In the genomic region with DNA sequence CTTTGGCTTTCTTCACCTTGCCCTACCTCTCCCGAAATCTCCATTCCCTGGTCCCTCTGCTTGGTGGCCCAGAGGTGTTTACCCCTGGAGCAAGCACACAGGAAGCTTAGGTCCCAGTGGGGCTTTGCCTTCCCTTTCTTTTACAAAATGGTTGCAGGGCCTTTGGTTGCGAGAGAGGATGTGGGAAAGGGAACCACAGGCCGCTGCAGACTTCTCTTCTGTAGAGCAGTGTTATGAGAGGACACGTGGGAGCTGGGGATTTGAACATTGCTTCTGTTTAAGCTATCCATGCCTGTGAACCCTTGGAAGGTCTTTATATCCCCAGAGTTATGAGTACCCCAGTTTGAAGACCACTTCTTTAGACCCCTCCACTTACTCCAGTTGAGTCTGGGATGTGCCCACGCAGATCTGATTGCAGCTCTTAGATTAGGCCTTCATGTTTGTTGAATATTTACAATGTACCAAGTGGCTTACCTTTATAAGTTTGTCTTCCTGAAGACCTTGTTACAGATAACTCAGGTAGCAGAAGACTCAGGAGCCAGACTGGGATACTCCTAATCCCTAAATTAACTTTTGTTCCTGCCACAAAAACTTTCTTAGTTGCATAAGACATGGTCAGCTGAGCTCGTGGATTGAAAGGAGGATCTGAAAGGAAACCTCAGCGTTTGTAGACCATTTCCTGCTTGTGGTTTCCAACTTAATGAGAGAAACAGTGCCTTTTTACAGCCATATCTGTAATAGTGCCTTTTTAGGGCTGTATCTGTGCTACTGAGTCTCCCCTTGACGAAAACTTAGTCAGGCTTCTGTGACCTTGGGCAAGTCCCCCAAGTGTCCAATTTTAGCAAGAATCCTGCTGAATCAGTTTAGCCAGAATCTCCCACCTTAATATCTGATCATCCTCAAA, we compare ENCODE assay signal across 8 cellular contexts. TPM values are rescaled to one million over a fixed set of nuclear protein-coding genes. Genes with fewer than 3 reads are reported as not detected.
DNase-seq lines count a peak whose midpoint lies in the region; ATAC-seq, FAIRE-seq and TF ChIP-seq lines count a peak whose summit lies in the region.

No MANE protein-coding gene starts in this region.

- no peak overlapping the region for H3K9ac ChIP-seq in trophoblast cell (ENCODE audit: low read length)

- TF ChIP-seq CTCF in adrenal gland (IDR thresholded peaks at IDR 0.05), result no peak

- DNase-seq in GM18507 (ENCODE audit: extremely low spot score, insufficient read length, low read depth) (no peak), KG1 (lab: John Stamatoyannopoulos, UW) (peak; percentile 89), adrenal gland (peak in 6 of 7 donors; percentile 23 to 66 (median 46)), trophoblast cell (peak in 1 of 2 donors; percentile 24), NCI-H1694 (lab: John Stamatoyannopoulos, UW) (no peak), DMS153 (lab: John Stamatoyannopoulos, UW) (no peak), HPDE6-E6E7 (ENCODE audit: extremely low spot score) (no peak)

- H2AK5ac ChIP-seq in trophoblast cell (ENCODE audit: low read length), result no peak overlapping the region

- H3K14ac ChIP-seq in trophoblast cell (ENCODE audit: low read length), result no peak overlapping the region

- intact Hi-C loops in adrenal gland (cut with DNase I), result no loop called here

- FAIRE-seq in GM18507 (lab: Jason Lieb, UNC), result peak; percentile 97

- H4K91ac ChIP-seq in trophoblast cell (ENCODE audit: low read depth, low read length), result no peak overlapping the region

- peak overlapping the region in 1 of 5 donors; percentile 76 for H3K27ac ChIP-seq in adrenal gland
- no peak overlapping the region for H3K27ac ChIP-seq in trophoblast cell (ENCODE audit: low read depth, low read length)

- H3K79me1 ChIP-seq in trophoblast cell (ENCODE audit: low read length), result peaks cover 4% of the 10 kb centered on the region

- no peak overlapping the region for H3K4ac ChIP-seq in trophoblast cell (ENCODE audit: low read depth, low read length)

- H3K18ac ChIP-seq in trophoblast cell (ENCODE audit: low read length), result no peak overlapping the region

- no peaks in the 10 kb centered on the region for H3K79me2 ChIP-seq in trophoblast cell (ENCODE audit: control insufficient read depth, insufficient read depth, low read length, poor library complexity)

- H3K9me3 ChIP-seq in adrenal gland (replicated peaks in 1 of 3) (no peaks in the 10 kb centered on the region), trophoblast cell (ENCODE audit: insufficient read depth, low read depth, low read length) (no peaks in the 10 kb centered on the region)

- H3K4me2 ChIP-seq in trophoblast cell (ENCODE audit: low read length), result no peak overlapping the region

- peak overlapping the region; percentile 20 for H2BK120ac ChIP-seq in trophoblast cell (ENCODE audit: insufficient read depth, low read length, poor library complexity)

- H4K12ac ChIP-seq in trophoblast cell (ENCODE audit: low read depth, low read length), result no peak overlapping the region

- no peak overlapping the region for H4K8ac ChIP-seq in trophoblast cell (ENCODE audit: low read depth, low read length)

- no peaks in the 10 kb centered on the region for H3K36me3 ChIP-seq in adrenal gland (replicated peaks in 1 of 2)
- no peaks in the 10 kb centered on the region for H3K36me3 ChIP-seq in trophoblast cell (ENCODE audit: control insufficient read depth in 1 of 2, insufficient read depth in 2 of 2, low read length in 2 of 2)

- H3K4me3 ChIP-seq in adrenal gland (no peak overlapping the region), trophoblast cell (ENCODE audit: low read depth, low read length) (no peak overlapping the region)

- H2AFZ ChIP-seq in trophoblast cell (ENCODE audit: insufficient read depth, low read length, poor library complexity), result no peak overlapping the region

- H2BK5ac ChIP-seq in trophoblast cell (ENCODE audit: low read depth, low read length, poor library complexity), result no peak overlapping the region

- H3K27me3 ChIP-seq in adrenal gland, result no peaks in the 10 kb centered on the region
- no peaks in the 10 kb centered on the region for H3K27me3 ChIP-seq in trophoblast cell (ENCODE audit: insufficient read depth, low read length)

- H3K4me1 ChIP-seq in adrenal gland (replicated peaks in 1 of 2), result peaks cover 0 to 3% of the 10 kb centered on the region in 2 donors
- H3K4me1 ChIP-seq in trophoblast cell (ENCODE audit: control insufficient read depth in 1 of 2, insufficient read depth in 2 of 2, low read length in 2 of 2), result peaks cover 3 to 6% of the 10 kb centered on the region in 2 experiments

- 75 to 88% (median 77%) methylated on average over 8 of the region's 8 CpGs for WGBS in adrenal gland, 4 donors
- no CpG with 5 or more reads among the region's 8 CpGs for WGBS in trophoblast cell (ENCODE audit: extremely low coverage, insufficient coverage, insufficient read length)

- H3K23ac ChIP-seq in trophoblast cell (ENCODE audit: low read length), result no peak overlapping the region

- ATAC-seq in GM21619 (IDR thresholded peaks at IDR 0.05; ENCODE audit: unreplicated experiment), result peak; percentile 98

- H2BK12ac ChIP-seq in trophoblast cell (ENCODE audit: low read length), result no peak overlapping the region

- TF ChIP-seq POLR2A in adrenal gland (IDR thresholded peaks at IDR 0.05), result no peak

RNA-seq across cellular contexts. Expression of a gene that starts 21.9 kb away (rescaled TPM):
- 10 to 100 TPM; 20.4 to 60.1 (median 40.5) TPM for total RNA-seq in adrenal gland
- 10 to 100 TPM; 30.2 to 58.6 (median 37.0) TPM for polyA plus RNA-seq in adrenal gland
- 195 and 204 TPM in 2 replicates for polyA plus RNA-seq in trophoblast cell (2013)

Comparison
In these comparisons a context has a peak if more than half of its experiments do, and no peak if none do; other contexts are left out.
1. DNase-seq: peak in KG1 (single experiment) and adrenal gland (6 of 7); none in GM18507 (single experiment), NCI-H1694 (single experiment), DMS153 (single experiment) and HPDE6-E6E7 (single experiment).